In the genomic region with DNA sequence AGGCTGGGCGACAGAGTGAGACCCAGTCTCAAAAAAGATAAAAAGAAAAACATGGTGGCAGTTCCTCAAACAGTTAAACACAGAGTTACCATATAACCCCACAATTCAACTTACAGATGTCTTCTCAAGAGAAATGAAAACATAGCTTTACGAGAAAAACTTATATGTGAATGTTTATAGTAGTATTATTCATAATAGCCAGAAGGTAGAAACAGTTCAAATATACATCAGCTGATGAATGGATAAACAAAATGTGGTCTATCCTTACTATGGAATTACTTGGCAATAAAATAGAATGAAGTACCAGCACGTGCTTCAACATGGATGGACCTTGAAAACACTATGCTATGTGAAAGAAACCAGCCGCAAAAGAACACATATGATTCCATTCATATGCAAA, we compare ENCODE assay signal across 24 cellular contexts.
"Had no signal": no experiment of that assay in that cellular context is flagged by ENCODE, and none has a peak within 500 bp of the region (broad histone marks: within the 10 kb centered on the region; RNA-seq: fewer than 3 reads in every experiment).

No MANE protein-coding gene starts in this region.

- H3K4me3 Mint-ChIP-seq: activated CD4-positive, alpha-beta memory T cell treated with anti-CD3 and anti-CD28 coated beads, Interleukin-2, amount 10 ng/mL, durations not matched to agents 7 days and 5 days; activated naive CD4-positive, alpha-beta T cell treated with anti-CD3 and anti-CD28 coated beads, Interleukin-2, amount 10 ng/mL, durations not matched to agents 7 days and 5 days; activated naive CD8-positive, alpha-beta T cell treated with anti-CD3 and anti-CD28 coated beads, Interleukin-2, amount 10 ng/mL, durations not matched to agents 7 days and 5 days; T-helper 1 cell treated with Interleukin-12 subunit alpha and Interleukin-12 subunit beta and Interleukin-4 antibody, amounts not matched to agents 30 μg/mL and 1 μg/mL, for 36 hours; WTC11 had no signal

- DNase-seq: activated CD4-positive, alpha-beta memory T cell treated with anti-CD3 and anti-CD28 coated beads, Interleukin-2, amount 10 ng/mL, durations not matched to agents 7 days and 5 days; activated CD4-positive, alpha-beta T cell treated with anti-CD3 and anti-CD28 coated beads for 1 hour; activated CD4-positive, alpha-beta T cell treated with anti-CD3 and anti-CD28 coated beads, Interleukin-2, amount 50 U/mL, for 1 hour; activated gamma-delta T cell treated with Interleukin-2 at 50 U/mL for 16 hours; activated naive CD4-positive, alpha-beta T cell treated with anti-CD3 and anti-CD28 coated beads, Interleukin-2, amount 10 ng/mL, durations not matched to agents 7 days and 5 days; activated naive CD8-positive, alpha-beta T cell treated with anti-CD3 and anti-CD28 coated beads, Interleukin-2, amount 10 ng/mL, durations not matched to agents 7 days and 5 days; activated T-cell treated with anti-CD3 and anti-CD28 coated beads for 4 hours; activated T-cell treated with anti-CD3 and anti-CD28 coated beads, Interleukin-2, amount 50 U/mL, for 48 hours; adrenal gland; anterior cingulate cortex; central memory CD4-positive, alpha-beta T cell; MM.1S; NCI-H1105; NCI-H1436; NCI-H1694 treated with DMSO at 0.1 percent for 48 hours; NCI-H2029 treated with DMSO at 0.1 percent for 48 hours; NCI-H345; NCI-H510A; NCI-H526 treated with DMSO at 0.1 percent for 48 hours; NCI-H82; SHP77 treated with DMSO at 0.1 percent for 48 hours had no signal

- H3K9me3 ChIP-seq: adrenal gland had no signal

- H3K9me3 Mint-ChIP-seq: activated CD4-positive, alpha-beta memory T cell treated with anti-CD3 and anti-CD28 coated beads, Interleukin-2, amount 10 ng/mL, durations not matched to agents 7 days and 5 days; activated naive CD8-positive, alpha-beta T cell treated with anti-CD3 and anti-CD28 coated beads, Interleukin-2, amount 10 ng/mL, durations not matched to agents 7 days and 5 days; WTC11 had no signal

- H3K27ac Mint-ChIP-seq: activated CD4-positive, alpha-beta memory T cell treated with anti-CD3 and anti-CD28 coated beads, Interleukin-2, amount 10 ng/mL, durations not matched to agents 7 days and 5 days; activated naive CD4-positive, alpha-beta T cell treated with anti-CD3 and anti-CD28 coated beads, Interleukin-2, amount 10 ng/mL, durations not matched to agents 7 days and 5 days; activated naive CD8-positive, alpha-beta T cell treated with anti-CD3 and anti-CD28 coated beads, Interleukin-2, amount 10 ng/mL, durations not matched to agents 7 days and 5 days; activated T-helper 2 cell treated with anti-CD3 and anti-CD28 coated beads, Interferon-gamma antibody, Interleukin-2, Interleukin-4, amounts not matched to agents 10 μg/mL and 5 μg/mL and 100 μg/mL, durations not matched to agents 14 hours and 24 hours and 36 hours; T-helper 1 cell treated with Interleukin-12 subunit alpha and Interleukin-12 subunit beta and Interleukin-4 antibody, amounts not matched to agents 30 μg/mL and 1 μg/mL, for 36 hours; WTC11 had no signal

- ATAC-seq: WTC11 had no signal

- H3K27me3 ChIP-seq: adrenal gland had no signal

- H3K27me3 Mint-ChIP-seq: activated CD4-positive, alpha-beta memory T cell treated with anti-CD3 and anti-CD28 coated beads, Interleukin-2, amount 10 ng/mL, durations not matched to agents 7 days and 5 days; activated naive CD4-positive, alpha-beta T cell treated with anti-CD3 and anti-CD28 coated beads, Interleukin-2, amount 10 ng/mL, durations not matched to agents 7 days and 5 days; activated naive CD8-positive, alpha-beta T cell treated with anti-CD3 and anti-CD28 coated beads, Interleukin-2, amount 10 ng/mL, durations not matched to agents 7 days and 5 days had no signal

- H3K4me3 ChIP-seq: adrenal gland had no signal

- H3K36me3 Mint-ChIP-seq: WTC11 had no signal

- H3K27ac ChIP-seq: adrenal gland had no signal

- H3K36me3 ChIP-seq: adrenal gland had no signal
